In genomic region chr17:43213545-43213944, GRCh38 we compare ENCODE assay signal across 18 cellular contexts. TPM values are rescaled to one million over a fixed set of nuclear protein-coding genes. Genes with fewer than 3 reads are reported as not detected.
DNase-seq lines count a peak whose midpoint lies in the region; ATAC-seq and TF ChIP-seq lines count a peak whose summit lies in the region.
"Had no signal": no experiment of that assay in that cellular context is flagged by ENCODE, and none has a peak within 500 bp of the region (broad histone marks: within the 10 kb centered on the region; RNA-seq: fewer than 3 reads in every experiment).

No MANE protein-coding gene starts in this region.

- H3K27me3 Mint-ChIP-seq in activated naive CD8-positive, alpha-beta T cell treated with anti-CD3 and anti-CD28 coated beads, Interleukin-2, amount 10 ng/mL, durations not matched to agents 7 days and 5 days = no peaks in the 10 kb centered on the region
- no peaks in the 10 kb centered on the region for H3K27me3 Mint-ChIP-seq in naive thymus-derived CD4-positive, alpha-beta T cell
- no peaks in the 10 kb centered on the region for H3K27me3 Mint-ChIP-seq in glutamatergic neuron (ENCODE audit: unreplicated experiment)

- H3K36me3 Mint-ChIP-seq in activated naive CD8-positive, alpha-beta T cell treated with anti-CD3 and anti-CD28 coated beads, Interleukin-2, amount 10 ng/mL, durations not matched to agents 7 days and 5 days = peaks cover 12% of the 10 kb centered on the region
- peaks cover 3 to 21% (median 11%) of the 10 kb centered on the region in 5 donors for H3K36me3 Mint-ChIP-seq in naive thymus-derived CD4-positive, alpha-beta T cell
- no peaks in the 10 kb centered on the region for H3K36me3 Mint-ChIP-seq in glutamatergic neuron (ENCODE audit: unreplicated experiment)

- H3K4me3 ChIP-seq in DOHH2 (ENCODE audit: low read length) (no peak overlapping the region), dorsolateral prefrontal cortex (peak overlapping the region in 5 of 59 donors; percentile 1 to 69 (median 61)), psoas muscle (no peak overlapping the region)
- no peak overlapping the region for H3K4me3 ChIP-seq in naive thymus-derived CD4-positive, alpha-beta T cell (ENCODE audit: low read length)
- H3K4me3 ChIP-seq: GM23338 had no signal

- 90 to 97% (median 92%) methylated on average over 2 of the region's 2 CpGs for WGBS in psoas muscle, 3 donors

- H3K9me3 ChIP-seq in DOHH2 (ENCODE audit: control insufficient read depth, insufficient read depth, low read length) = no peaks in the 10 kb centered on the region
- H3K9me3 ChIP-seq in naive thymus-derived CD4-positive, alpha-beta T cell (ENCODE audit: control insufficient read depth in 2 of 3, low read length in 3 of 3) = no peaks in the 10 kb centered on the region
- no peaks in the 10 kb centered on the region for H3K9me3 ChIP-seq in psoas muscle
- H3K9me3 ChIP-seq: SK-N-SH had no signal

- POLR2A ChIA-PET in activated naive CD8-positive, alpha-beta T cell treated with anti-CD3 and anti-CD28 coated beads, Interleukin-2, amount 10 ng/mL, durations not matched to agents 7 days and 5 days (lab: Charles Lee) = interaction anchor here (0.6 to 10.4 kb wide), 5 partner anchors 42 to 604 kb away, joined by 3 to 221 read pairs (median 3); partner anchors contain the start of genes NBR1 and TUBG1
- POLR2A ChIA-PET in naive thymus-derived CD4-positive, alpha-beta T cell (lab: Charles Lee) = interaction anchor here (0.7 to 6.1 kb wide), 4 partner anchors 12 to 270 kb away, joined by 5 to 64 read pairs (median 15); partner anchors contain the start of gene DHX8

- no peaks in the 10 kb centered on the region for H3K9me2 ChIP-seq in DOHH2 (replicated peaks; ENCODE audit: control insufficient read depth, low read length)
- H3K9me2 ChIP-seq: SK-N-SH had no signal

- H3F3A ChIP-seq in DOHH2 (ENCODE audit: control insufficient read depth, insufficient read depth) = peaks cover 7% of the 10 kb centered on the region

- H3K27ac Mint-ChIP-seq in activated naive CD8-positive, alpha-beta T cell treated with anti-CD3 and anti-CD28 coated beads, Interleukin-2, amount 10 ng/mL, durations not matched to agents 7 days and 5 days = peak overlapping the region; percentile 21
- H3K27ac Mint-ChIP-seq in naive thymus-derived CD4-positive, alpha-beta T cell = peak overlapping the region in 7 of 9 donors; percentile 29 to 93 (median 67)
- no peak overlapping the region for H3K27ac Mint-ChIP-seq in glutamatergic neuron (ENCODE audit: unreplicated experiment)
- H3K27ac Mint-ChIP-seq: GM23338 had no signal

- no peak overlapping the region for H3K27ac ChIP-seq in DOHH2 (ENCODE audit: low read depth, low read length)
- H3K27ac ChIP-seq in naive thymus-derived CD4-positive, alpha-beta T cell (ENCODE audit: low read depth, low read length) = no peak overlapping the region
- peak overlapping the region in 2 of 59 donors; percentile 2 for H3K27ac ChIP-seq in dorsolateral prefrontal cortex
- H3K27ac ChIP-seq in psoas muscle = no peak overlapping the region

- ATAC-seq in activated naive CD8-positive, alpha-beta T cell treated with anti-CD3 and anti-CD28 coated beads, Interleukin-2, amount 10 ng/mL, durations not matched to agents 7 days and 5 days (ENCODE audit: low read depth) = no peak
- no peak for ATAC-seq in naive thymus-derived CD4-positive, alpha-beta T cell
- ATAC-seq in GM18511 (IDR thresholded peaks at IDR 0.05; ENCODE audit: unreplicated experiment) (no peak), psoas muscle (no peak)
- ATAC-seq: CD8-positive, alpha-beta T cell; GM23338 had no signal

- CTCF ChIA-PET in naive thymus-derived CD4-positive, alpha-beta T cell (lab: Charles Lee) = interaction anchor here (0.6 to 2.1 kb wide), 2 partner anchors 121 to 128 kb away, joined by 4 to 5 read pairs; no protein-coding TSS in a partner anchor

- H3K4me3 Mint-ChIP-seq in activated naive CD8-positive, alpha-beta T cell treated with anti-CD3 and anti-CD28 coated beads, Interleukin-2, amount 10 ng/mL, durations not matched to agents 7 days and 5 days = peak overlapping the region; percentile 98
- H3K4me3 Mint-ChIP-seq in naive thymus-derived CD4-positive, alpha-beta T cell = peak overlapping the region in 7 of 10 donors; percentile 36 to 100 (median 89)
- no peak overlapping the region for H3K4me3 Mint-ChIP-seq in glutamatergic neuron (ENCODE audit: unreplicated experiment)

- no peaks in the 10 kb centered on the region for H3K9me3 Mint-ChIP-seq in activated naive CD8-positive, alpha-beta T cell treated with anti-CD3 and anti-CD28 coated beads, Interleukin-2, amount 10 ng/mL, durations not matched to agents 7 days and 5 days
- peaks cover 0 to 2% (median 0%) of the 10 kb centered on the region in 11 donors for H3K9me3 Mint-ChIP-seq in naive thymus-derived CD4-positive, alpha-beta T cell
- H3K9me3 Mint-ChIP-seq in glutamatergic neuron (ENCODE audit: unreplicated experiment) = peaks cover 3% of the 10 kb centered on the region
- H3K9me3 Mint-ChIP-seq: CD8-positive, alpha-beta T cell; GM23338 had no signal

- no peaks in the 10 kb centered on the region for H3K27me3 ChIP-seq in DOHH2 (ENCODE audit: control insufficient read depth, low read length)
- H3K27me3 ChIP-seq in naive thymus-derived CD4-positive, alpha-beta T cell (ENCODE audit: control insufficient read depth in 2 of 2, insufficient read depth in 2 of 2, low read length in 2 of 2) = no peaks in the 10 kb centered on the region
- H3K27me3 ChIP-seq in dorsolateral prefrontal cortex = no peaks in the 10 kb centered on the region
- no peaks in the 10 kb centered on the region for H3K27me3 ChIP-seq in psoas muscle (ENCODE audit: insufficient read depth in 3 of 3, low read length in 2 of 3)

- TF ChIP-seq CTCF in DOHH2 (IDR thresholded peaks at IDR 0.05; ENCODE audit: low read depth, low read length, poor library complexity, severe bottlenecking) (no peak), glutamatergic neuron (IDR thresholded peaks at IDR 0.05; ENCODE audit: partially characterized antibody, unreplicated experiment) (no peak), dorsolateral prefrontal cortex (IDR thresholded peaks at IDR 0.05 in 54 of 56, conservative IDR thresholded peaks at IDR 0.05 in 2 of 56; ENCODE audit: low read depth in 1 of 56, partially characterized antibody in 56 of 56) (no peak), psoas muscle (IDR thresholded peaks at IDR 0.05) (no peak)

- no peaks in the 10 kb centered on the region for H4K20me1 ChIP-seq in DOHH2 (ENCODE audit: control insufficient read depth, insufficient read depth, low read depth, low read length)

- peaks cover 26% of the 10 kb centered on the region for H3K4me1 Mint-ChIP-seq in activated naive CD8-positive, alpha-beta T cell treated with anti-CD3 and anti-CD28 coated beads, Interleukin-2, amount 10 ng/mL, durations not matched to agents 7 days and 5 days
- H3K4me1 Mint-ChIP-seq in naive thymus-derived CD4-positive, alpha-beta T cell = peaks cover 28 to 72% (median 62%) of the 10 kb centered on the region in 7 donors
- H3K4me1 Mint-ChIP-seq in glutamatergic neuron (ENCODE audit: low read depth, unreplicated experiment) = peaks cover 13% of the 10 kb centered on the region

- H3K79me2 ChIP-seq in DOHH2 (ENCODE audit: control insufficient read depth, low read length) = no peaks in the 10 kb centered on the region

- peaks cover 10% of the 10 kb centered on the region for H3K36me3 ChIP-seq in DOHH2 (ENCODE audit: control insufficient read depth, low read length)
- H3K36me3 ChIP-seq in naive thymus-derived CD4-positive, alpha-beta T cell (ENCODE audit: control insufficient read depth in 2 of 3, insufficient read depth in 3 of 3, low read length in 3 of 3) = peaks cover 0 to 18% (median 0%) of the 10 kb centered on the region in 3 experiments
- peaks cover 6 to 94% of the 10 kb centered on the region in 2 donors for H3K36me3 ChIP-seq in psoas muscle (ENCODE audit: insufficient read depth in 1 of 2, low read depth in 1 of 2)

- H3K4me1 ChIP-seq in DOHH2 (ENCODE audit: control insufficient read depth, low read length) = peaks cover 27% of the 10 kb centered on the region
- peaks cover 17 to 24% of the 10 kb centered on the region in 2 donors for H3K4me1 ChIP-seq in naive thymus-derived CD4-positive, alpha-beta T cell (ENCODE audit: control insufficient read depth in 2 of 2, insufficient read depth in 2 of 2, low read length in 2 of 2)
- no peaks in the 10 kb centered on the region for H3K4me1 ChIP-seq in psoas muscle

- H3K4me2 ChIP-seq in DOHH2 (ENCODE audit: low read length) = peak overlapping the region; percentile 84; the same call in 1 of the 2 replicates
- H3K4me2 ChIP-seq: SK-N-SH had no signal

- DNase-seq in AG08395 (ENCODE audit: low spot score) (peak; percentile 4), glutamatergic neuron (no peak), dorsolateral prefrontal cortex (no peak), psoas muscle (no peak)
- no peak for DNase-seq in activated naive CD8-positive, alpha-beta T cell treated with anti-CD3 and anti-CD28 coated beads, Interleukin-2, amount 10 ng/mL, durations not matched to agents 7 days and 5 days
- no peak for DNase-seq in naive thymus-derived CD4-positive, alpha-beta T cell
- DNase-seq: activated effector memory CD4-positive, alpha-beta T cell treated with Interleukin-2 at 50 U/mL for 16 hours; CD8-positive, alpha-beta T cell; foreskin melanocyte; GF-D8; NCI-H1417; SK-N-SH had no signal

- intact Hi-C loops in naive thymus-derived CD4-positive, alpha-beta T cell (cut with micrococcal nuclease) = loop anchor here (10.0 kb wide), 2 partner anchors 189 to 271 kb away; partner anchors contain the start of genes DHX8 (in 2 of the 2), RND2 (in 1 of the 2) and VAT1 (in 1 of the 2)
- intact Hi-C loops in dorsolateral prefrontal cortex (cut with DNase I) = no loop called here
- intact Hi-C loops in psoas muscle (cut with DNase I) = loop anchor here in 1 of 2 donors (10.0 kb wide), 1 partner anchor 271 kb away; the partner anchor contains the start of gene DHX8

RNA-seq across cellular contexts. Expression of gene TMEM106A, which starts 1.9 kb away (rescaled TPM):
- 10 to 100 TPM; 20.3 TPM for total RNA-seq in activated naive CD8-positive, alpha-beta T cell treated with anti-CD3 and anti-CD28 coated beads, Interleukin-2, amount 10 ng/mL, durations not matched to agents 7 days and 5 days
- 10 to 100 TPM; 10.4 to 20.7 (median 13.9) TPM for total RNA-seq in naive thymus-derived CD4-positive, alpha-beta T cell
- 1 to 10 TPM; 1.6 to 6.6 TPM for polyA plus RNA-seq in naive thymus-derived CD4-positive, alpha-beta T cell
- total RNA-seq in glutamatergic neuron (ENCODE audit: unreplicated experiment) (2.3 TPM), dorsolateral prefrontal cortex (10 to 100 TPM in 19 of 120 experiments, 1 to 10 TPM in 101; 1.8 to 12.8 (median 6.6) TPM), psoas muscle (1 to 10 TPM; 1.9 to 3.4 (median 2.6) TPM)
- under 1 TPM; 0.21 to 0.60 (median 0.53) TPM for polyA plus RNA-seq in psoas muscle

RNA-seq across cellular contexts. Expression of gene CCDC200, which starts 14.9 kb away (rescaled TPM):
- total RNA-seq in activated naive CD8-positive, alpha-beta T cell treated with anti-CD3 and anti-CD28 coated beads, Interleukin-2, amount 10 ng/mL, durations not matched to agents 7 days and 5 days = under 1 TPM in 1 of 2 experiments, not detected in 1; 0.45 TPM
- total RNA-seq in naive thymus-derived CD4-positive, alpha-beta T cell = 1 to 10 TPM in 2 of 5 experiments, under 1 TPM in 1, not detected in 2; 0.72 to 2.0 (median 1.7) TPM
- 1 to 10 TPM in 1 of 2 donors, not detected in 1; 1.3 TPM for polyA plus RNA-seq in naive thymus-derived CD4-positive, alpha-beta T cell
- total RNA-seq in glutamatergic neuron (ENCODE audit: unreplicated experiment) (not detected), dorsolateral prefrontal cortex (1 to 10 TPM in 6 of 120 experiments, under 1 TPM in 7, not detected in 107; 0.46 to 1.6 (median 0.96) TPM), psoas muscle (not detected)
- under 1 TPM in 2 of 3 donors, not detected in 1; 0.38 to 0.41 TPM for polyA plus RNA-seq in psoas muscle
- total RNA-seq: bronchial epithelial cell; CD8-positive, alpha-beta T cell; GM23338; pulmonary artery endothelial cell; urinary bladder had no signal
- polyA plus RNA-seq: GM23338, SK-N-SH, urinary bladder had no signal

RNA-seq across cellular contexts. Expression of gene RNU2-1, which starts 20.2 kb away (rescaled TPM):
- total RNA-seq in activated naive CD8-positive, alpha-beta T cell treated with anti-CD3 and anti-CD28 coated beads, Interleukin-2, amount 10 ng/mL, durations not matched to agents 7 days and 5 days = 1,000 to 10,000 TPM; 7,127 to 8,381 TPM
- total RNA-seq in naive thymus-derived CD4-positive, alpha-beta T cell = 1,000 to 10,000 TPM; 2,629 to 6,823 (median 3,564) TPM
- not detected for polyA plus RNA-seq in naive thymus-derived CD4-positive, alpha-beta T cell
- 9,258 TPM for total RNA-seq in glutamatergic neuron (ENCODE audit: unreplicated experiment)
- total RNA-seq in dorsolateral prefrontal cortex = 1,000 to 10,000 TPM; 1,318 to 8,938 (median 3,556) TPM
- 1,000 to 10,000 TPM; 2,334 to 4,375 (median 3,394) TPM for total RNA-seq in psoas muscle
- not detected for polyA plus RNA-seq in psoas muscle
- total RNA-seq: bronchial epithelial cell, GM23338, pulmonary artery endothelial cell, urinary bladder had no signal
- polyA plus RNA-seq: SK-N-SH, urinary bladder had no signal

RNA-seq across cellular contexts. Expression of gene NBR1, which starts 42.5 kb away (rescaled TPM):
- total RNA-seq in activated naive CD8-positive, alpha-beta T cell treated with anti-CD3 and anti-CD28 coated beads, Interleukin-2, amount 10 ng/mL, durations not matched to agents 7 days and 5 days = 10 to 100 TPM; 60.5 to 67.4 TPM
- total RNA-seq in naive thymus-derived CD4-positive, alpha-beta T cell = 10 to 100 TPM; 44.6 to 83.0 (median 64.3) TPM
- 10 to 100 TPM; 72.2 to 93.2 TPM for polyA plus RNA-seq in naive thymus-derived CD4-positive, alpha-beta T cell
- total RNA-seq in glutamatergic neuron (ENCODE audit: unreplicated experiment) = 51.8 TPM
- 100 to 1,000 TPM in 22 of 120 experiments, 10 to 100 TPM in 98; 77.1 to 121 (median 91.7) TPM for total RNA-seq in dorsolateral prefrontal cortex
- total RNA-seq in psoas muscle = 100 to 1,000 TPM; 104 to 157 (median 133) TPM
- 10 to 100 TPM; 13.7 to 91.7 (median 45.9) TPM for polyA plus RNA-seq in psoas muscle

Comparison
In these comparisons a context has a peak if more than half of its experiments do, and no peak if none do; other contexts are left out.
1. intact Hi-C loops: an anchor here in naive thymus-derived CD4-positive, alpha-beta T cell (10.0 kb wide); none called in dorsolateral prefrontal cortex.